Comparison of ENCODE assay signal across 8 cellular contexts in the genomic region with DNA sequence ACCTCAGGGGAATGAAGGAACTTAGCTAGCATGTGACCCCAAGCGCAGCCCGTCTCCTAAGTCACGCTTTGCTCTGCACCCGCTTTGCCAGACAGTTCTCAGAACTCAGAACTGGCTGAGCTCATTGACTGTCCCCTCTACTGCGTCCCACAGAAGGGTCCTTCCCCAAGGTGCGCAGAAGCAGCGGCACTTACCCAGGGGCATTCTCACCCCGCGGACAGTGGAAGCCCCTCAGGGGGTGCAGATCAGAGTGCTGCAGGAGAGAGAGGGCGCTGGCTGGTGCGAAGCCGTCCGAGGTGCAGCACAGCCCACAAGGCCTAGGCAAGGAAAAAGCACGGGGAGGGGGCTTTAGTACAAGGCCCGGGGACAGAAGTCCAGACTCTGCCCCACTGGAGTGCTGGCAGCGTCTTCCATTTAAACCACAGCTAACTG. TPM values are rescaled to one million over a fixed set of nuclear protein-coding genes. Genes with fewer than 3 reads are reported as not detected.
DNase-seq lines count a peak whose midpoint lies in the region; ATAC-seq and TF ChIP-seq lines count a peak whose summit lies in the region.

No MANE protein-coding gene starts in this region.

- ATAC-seq in RWPE2 (ENCODE audit: low read depth), result peak; percentile 30
- ATAC-seq in stimulated activated naive CD8-positive, alpha-beta T cell treated with anti-CD3 and anti-CD28 coated beads, Interleukin-15, Interleukin-2, amounts not matched to agents 100 U/mL and 50 U/mL, for 24 hours, result peak; percentile 8

- H3K4me1 Mint-ChIP-seq in brain, result peaks cover 24% of the 10 kb centered on the region

- H3K27ac ChIP-seq in RWPE2 (ENCODE audit: poor library complexity, severe bottlenecking), result peak overlapping the region; percentile 64

- H3K27me3 ChIP-seq in RWPE2 (ENCODE audit: insufficient read depth, poor library complexity, severe bottlenecking) (no peaks in the 10 kb centered on the region), kidney epithelial cell (ENCODE audit: control insufficient read depth, insufficient read depth, low read length) (no peaks in the 10 kb centered on the region)

- DNase-seq in NCI-H748 (lab: John Stamatoyannopoulos, UW; ENCODE audit: unreplicated experiment), result peak; percentile 42
- no peak for DNase-seq in NCI-H748 treated with DMSO at 0.1 percent for 48 hours (lab: John Stamatoyannopoulos, UW)
- DNase-seq in RWPE2 (ENCODE audit: low spot score), result no peak
- no peak for DNase-seq in kidney epithelial cell (ENCODE audit: low read depth)
- peak; percentile 17 for DNase-seq in stimulated activated naive CD8-positive, alpha-beta T cell treated with anti-CD3 and anti-CD28 coated beads, Interleukin-15, Interleukin-2, amounts not matched to agents 100 U/mL and 50 U/mL, for 24 hours
- no peak for DNase-seq in GM03348 (ENCODE audit: low spot score)
- no peak for DNase-seq in HCEC 1CT

- peak overlapping the region; percentile 86 to 98 (median 93) for H3K27ac Mint-ChIP-seq in brain

- H3K9me3 ChIP-seq in RWPE2 (ENCODE audit: severe bottlenecking), result no peaks in the 10 kb centered on the region

- H3K36me3 ChIP-seq in RWPE2 (ENCODE audit: low read depth) (peaks cover 56% of the 10 kb centered on the region), kidney epithelial cell (ENCODE audit: control insufficient read depth, insufficient read depth, low read length) (no peaks in the 10 kb centered on the region)

- H3K36me3 Mint-ChIP-seq in brain, result peaks cover 52% of the 10 kb centered on the region

- peaks cover 0 to 11% (median 8%) of the 10 kb centered on the region in 5 experiments for H3K9me3 Mint-ChIP-seq in brain

- peaks cover 10% of the 10 kb centered on the region for H3K4me1 ChIP-seq in RWPE2 (ENCODE audit: insufficient read depth, poor library complexity, severe bottlenecking)

- peak overlapping the region; percentile 93 to 99 (median 98) for H3K4me3 Mint-ChIP-seq in brain

- H3K4me3 ChIP-seq in RWPE2 (ENCODE audit: severe bottlenecking), result peak overlapping the region; percentile 73
- peak overlapping the region; percentile 69 for H3K4me3 ChIP-seq in kidney epithelial cell (ENCODE audit: low read depth, low read length)

- no peak for TF ChIP-seq CTCF in RWPE2 (IDR thresholded peaks at IDR 0.05; ENCODE audit: poor library complexity, severe bottlenecking)
- no peak for TF ChIP-seq CTCF in brain (conservative IDR thresholded peaks at IDR 0.05)
- TF ChIP-seq CTCF in kidney epithelial cell (IDR thresholded peaks at IDR 0.05; ENCODE audit: insufficient read depth, low read length, poor library complexity, severe bottlenecking), result no peak

- H3K27me3 Mint-ChIP-seq in brain, result peaks cover 15% of the 10 kb centered on the region

RNA-seq across cellular contexts. Expression of gene SNHG17, which starts 0.8 kb away (rescaled TPM):
- 20.6 TPM for polyA plus RNA-seq in brain (ENCODE audit: insufficient read depth, low read depth, low replicate concordance)
- 34.2 and 47.6 TPM in 2 replicates for total RNA-seq in kidney epithelial cell

RNA-seq across cellular contexts. Expression of gene RALGAPB, which starts 38.3 kb away (rescaled TPM):
- 22.2 TPM for polyA plus RNA-seq in brain (ENCODE audit: insufficient read depth, low read depth, low replicate concordance)
- total RNA-seq in kidney epithelial cell, result 32.9 and 35.1 TPM in 2 replicates

Comparison
In these comparisons a context has a peak if more than half of its experiments do, and no peak if none do; other contexts are left out.
1. DNase-seq: peak in NCI-H748 (single experiment) and stimulated activated naive CD8-positive, alpha-beta T cell treated with anti-CD3 and anti-CD28 coated beads, Interleukin-15, Interleukin-2, amounts not matched to agents 100 U/mL and 50 U/mL, for 24 hours (single experiment); none in NCI-H748 treated with DMSO at 0.1 percent for 48 hours (single experiment), RWPE2 (single experiment), kidney epithelial cell (single experiment), GM03348 (single experiment) and HCEC 1CT (single experiment).